19 cellular contexts compared by ENCODE assay signal in the genomic region with DNA sequence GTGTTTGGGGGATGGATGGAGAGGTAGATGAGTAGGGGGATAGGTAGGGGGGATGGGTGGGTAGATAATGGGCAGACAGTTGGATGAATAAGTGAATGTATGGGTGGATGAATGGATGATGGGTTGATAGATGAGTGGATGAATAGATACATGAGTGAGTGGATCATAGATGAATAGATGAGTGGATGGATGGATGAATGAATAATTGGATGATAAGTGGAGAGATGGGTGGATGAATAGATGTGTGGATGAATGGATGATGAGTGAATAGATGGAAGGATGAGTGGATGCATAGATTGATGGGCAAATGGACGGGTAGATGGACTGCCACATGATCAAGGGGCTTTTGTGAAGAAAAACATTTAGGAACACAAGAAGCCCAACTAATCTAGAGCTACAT.
"Had no signal": no experiment of that assay in that cellular context is flagged by ENCODE, and none has a peak within 500 bp of the region (broad histone marks: within the 10 kb centered on the region; RNA-seq: fewer than 3 reads in every experiment).

No MANE protein-coding gene starts in this region.

- DNase-seq: activated CD4-positive, alpha-beta memory T cell treated with anti-CD3 and anti-CD28 coated beads, Interleukin-2, amount 10 ng/mL, durations not matched to agents 7 days and 5 days; activated CD4-positive, alpha-beta T cell treated with anti-CD3 and anti-CD28 coated beads, Interleukin-2, amount 50 U/mL, for 1 hour; activated CD4-positive, CD25-positive, alpha-beta regulatory T cell; activated gamma-delta T cell treated with Interleukin-2 at 50 U/mL for 16 hours; activated naive CD4-positive, alpha-beta T cell treated with anti-CD3 and anti-CD28 coated beads, Interleukin-2, amount 10 ng/mL, durations not matched to agents 7 days and 5 days; activated naive CD8-positive, alpha-beta T cell treated with anti-CD3 and anti-CD28 coated beads for 36 hours; activated T-cell treated with anti-CD3 and anti-CD28 coated beads for 4 hours; activated T-cell treated with anti-CD3 and anti-CD28 coated beads, Interleukin-2, amount 50 U/mL, for 48 hours; cerebellar nuclear complex; Karpas-422; MM.1S; NCI-H2107; NCI-H446 treated with DMSO at 0.1 percent for 48 hours; NCI-H524 treated with DMSO at 0.1 percent for 48 hours; PC-3; SIG-M5; SK-N-SH; T-helper 1 cell had no signal

- H3K9me3 ChIP-seq: SK-N-SH had no signal

- H3K36me3 Mint-ChIP-seq: activated naive CD4-positive, alpha-beta T cell treated with anti-CD3 and anti-CD28 coated beads, Interleukin-2, amount 10 ng/mL, durations not matched to agents 7 days and 5 days; activated naive CD8-positive, alpha-beta T cell treated with anti-CD3 and anti-CD28 coated beads for 36 hours had no signal

- H3K4me2 ChIP-seq: SK-N-SH had no signal

- H3K4me3 Mint-ChIP-seq: activated CD4-positive, alpha-beta memory T cell treated with anti-CD3 and anti-CD28 coated beads, Interleukin-2, amount 10 ng/mL, durations not matched to agents 7 days and 5 days; activated naive CD4-positive, alpha-beta T cell treated with anti-CD3 and anti-CD28 coated beads, Interleukin-2, amount 10 ng/mL, durations not matched to agents 7 days and 5 days; activated naive CD8-positive, alpha-beta T cell treated with anti-CD3 and anti-CD28 coated beads for 36 hours; activated T-helper 17 cell treated with anti-CD3 and anti-CD28 coated beads, Interleukin-2, amount 50 U/mL, for 72 hours had no signal

- H3K27ac Mint-ChIP-seq: activated CD4-positive, alpha-beta memory T cell treated with anti-CD3 and anti-CD28 coated beads, Interleukin-2, amount 10 ng/mL, durations not matched to agents 7 days and 5 days; activated naive CD4-positive, alpha-beta T cell treated with anti-CD3 and anti-CD28 coated beads, Interleukin-2, amount 10 ng/mL, durations not matched to agents 7 days and 5 days; activated naive CD8-positive, alpha-beta T cell treated with anti-CD3 and anti-CD28 coated beads for 36 hours; activated T-helper 17 cell treated with anti-CD3 and anti-CD28 coated beads, Interleukin-2, amount 50 U/mL, for 72 hours had no signal

- H3K9ac ChIP-seq: SK-N-SH had no signal

- H3K4me1 Mint-ChIP-seq: activated CD4-positive, alpha-beta memory T cell treated with anti-CD3 and anti-CD28 coated beads, Interleukin-2, amount 10 ng/mL, durations not matched to agents 7 days and 5 days; activated naive CD4-positive, alpha-beta T cell treated with anti-CD3 and anti-CD28 coated beads, Interleukin-2, amount 10 ng/mL, durations not matched to agents 7 days and 5 days; activated naive CD8-positive, alpha-beta T cell treated with anti-CD3 and anti-CD28 coated beads for 36 hours; activated T-helper 17 cell treated with anti-CD3 and anti-CD28 coated beads, Interleukin-2, amount 50 U/mL, for 72 hours had no signal

- H3K9me3 Mint-ChIP-seq: activated CD4-positive, alpha-beta memory T cell treated with anti-CD3 and anti-CD28 coated beads, Interleukin-2, amount 10 ng/mL, durations not matched to agents 7 days and 5 days; activated naive CD4-positive, alpha-beta T cell treated with anti-CD3 and anti-CD28 coated beads, Interleukin-2, amount 10 ng/mL, durations not matched to agents 7 days and 5 days; activated naive CD8-positive, alpha-beta T cell treated with anti-CD3 and anti-CD28 coated beads for 36 hours; activated T-helper 17 cell treated with anti-CD3 and anti-CD28 coated beads, Interleukin-2, amount 50 U/mL, for 72 hours had no signal

- ATAC-seq: activated T-helper 17 cell treated with anti-CD3 and anti-CD28 coated beads, Interleukin-2, amount 50 U/mL, for 72 hours; PC-3 had no signal
